15 cellular contexts compared by ENCODE assay signal in the genomic region with DNA sequence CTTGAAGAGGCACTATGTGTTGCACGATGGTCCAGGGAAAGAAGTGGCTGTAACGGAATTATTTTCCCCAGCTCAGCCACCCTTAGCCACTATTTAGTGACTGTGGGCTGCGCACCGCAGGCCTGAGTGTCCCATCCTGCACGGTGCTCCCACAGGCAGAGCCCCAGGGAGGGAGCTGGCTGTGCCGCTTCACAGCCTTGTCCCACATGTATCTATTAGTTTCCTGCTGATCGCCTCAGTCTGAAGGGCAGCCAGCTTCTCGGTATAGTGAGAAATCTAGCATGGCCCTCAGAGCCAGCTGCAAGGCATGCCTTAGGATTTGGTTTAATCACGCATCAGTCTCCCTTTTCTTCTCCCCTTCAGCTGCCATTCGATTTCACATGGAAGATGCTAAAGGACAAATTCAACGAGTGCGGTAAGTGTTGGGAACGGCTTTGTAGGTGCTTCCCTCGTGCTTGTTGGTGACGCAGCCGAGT. TPM values are rescaled to one million over a fixed set of nuclear protein-coding genes. Genes with fewer than 3 reads are reported as not detected.
DNase-seq lines count a peak whose midpoint lies in the region; ATAC-seq and TF ChIP-seq lines count a peak whose summit lies in the region.
"Had no signal": no experiment of that assay in that cellular context is flagged by ENCODE, and none has a peak within 500 bp of the region (broad histone marks: within the 10 kb centered on the region; RNA-seq: fewer than 3 reads in every experiment).

No MANE protein-coding gene starts in this region.

- H3F3A ChIP-seq in neural progenitor cell (ENCODE audit: low read depth): peaks cover 56% of the 10 kb centered on the region

- H3K4me1 ChIP-seq in neural progenitor cell: peaks cover 41% of the 10 kb centered on the region
- no peaks in the 10 kb centered on the region for H3K4me1 ChIP-seq in trophoblast cell (ENCODE audit: control insufficient read depth in 1 of 2, insufficient read depth in 2 of 2, low read length in 2 of 2)

- H2AFZ ChIP-seq in neural progenitor cell (replicated peaks) (no peak overlapping the region), trophoblast cell (ENCODE audit: insufficient read depth, low read length, poor library complexity) (no peak overlapping the region)

- H4K8ac ChIP-seq in trophoblast cell (ENCODE audit: low read depth, low read length): no peak overlapping the region

- H4K91ac ChIP-seq in trophoblast cell (ENCODE audit: low read depth, low read length): no peak overlapping the region

- H3K4me3 Mint-ChIP-seq in T-helper 1 cell treated with Interleukin-12 subunit alpha and Interleukin-12 subunit beta and Interleukin-4 antibody, amounts not matched to agents 30 μg/mL and 1 μg/mL, for 36 hours: peak overlapping the region; percentile 3
- H3K4me3 Mint-ChIP-seq in central memory CD8-positive, alpha-beta T cell: peak overlapping the region; percentile 62
- H3K4me3 Mint-ChIP-seq in neural progenitor cell: no peak overlapping the region

- peak overlapping the region; percentile 7; the same call in 1 of the 2 replicates for H3K4me3 ChIP-seq in Jurkat, Clone E6-1 (ENCODE audit: low read length)
- H3K4me3 ChIP-seq in neural progenitor cell (no peak overlapping the region), trophoblast cell (ENCODE audit: low read depth, low read length) (no peak overlapping the region)
- H3K4me3 ChIP-seq: tibial nerve had no signal

- DNase-seq in T-helper 1 cell (no peak), neural progenitor cell (ENCODE audit: low spot score) (peak; percentile 53), D341Med (ENCODE audit: low spot score) (no peak), trophoblast cell (no peak)
- no peak for DNase-seq in Jurkat, Clone E6-1 (ENCODE audit: low read depth, low spot score)
- no peak for DNase-seq in central memory CD8-positive, alpha-beta T cell (ENCODE audit: low spot score in 2 of 2)
- DNase-seq: DMS 273 treated with DMSO at 0.1 percent for 48 hours, NCI-H1092 treated with DMSO at 0.1 percent for 48 hours, NCI-H446 had no signal

- no peaks in the 10 kb centered on the region for H3K79me1 ChIP-seq in trophoblast cell (ENCODE audit: low read length)

- no peak overlapping the region for H2BK120ac ChIP-seq in trophoblast cell (ENCODE audit: insufficient read depth, low read length, poor library complexity)

- H3K79me2 ChIP-seq in neural progenitor cell (ENCODE audit: low read depth) (peaks cover 51% of the 10 kb centered on the region), trophoblast cell (ENCODE audit: control insufficient read depth, insufficient read depth, low read length, poor library complexity) (no peaks in the 10 kb centered on the region)

- no peaks in the 10 kb centered on the region for H3K9me3 ChIP-seq in neural progenitor cell (ENCODE audit: low read depth)
- peaks cover 6% of the 10 kb centered on the region for H3K9me3 ChIP-seq in trophoblast cell (ENCODE audit: insufficient read depth, low read depth, low read length)
- H3K9me3 ChIP-seq: tibial nerve had no signal

- H2AK5ac ChIP-seq in trophoblast cell (ENCODE audit: low read length): no peak overlapping the region

- H3K14ac ChIP-seq in trophoblast cell (ENCODE audit: low read length): no peak overlapping the region

- H3K4me2 ChIP-seq in neural progenitor cell (peak overlapping the region; percentile 70), trophoblast cell (ENCODE audit: low read length) (no peak overlapping the region)

- no peak overlapping the region for H3K23ac ChIP-seq in trophoblast cell (ENCODE audit: low read length)

- peaks cover 29% of the 10 kb centered on the region for H3K4me1 Mint-ChIP-seq in T-helper 1 cell treated with Interleukin-12 subunit alpha and Interleukin-12 subunit beta and Interleukin-4 antibody, amounts not matched to agents 30 μg/mL and 1 μg/mL, for 36 hours (ENCODE audit: low read depth)
- peaks cover 41% of the 10 kb centered on the region for H3K4me1 Mint-ChIP-seq in central memory CD8-positive, alpha-beta T cell
- peaks cover 30% of the 10 kb centered on the region for H3K4me1 Mint-ChIP-seq in neural progenitor cell

- H3K9ac ChIP-seq in neural progenitor cell (no peak overlapping the region), trophoblast cell (ENCODE audit: low read length) (no peak overlapping the region)

- H3K4ac ChIP-seq in trophoblast cell (ENCODE audit: low read depth, low read length): no peak overlapping the region

- no peak for ATAC-seq in central memory CD8-positive, alpha-beta T cell (replicated peaks; ENCODE audit: extremely low read depth, poor library complexity, severe bottlenecking)
- no peak for ATAC-seq in GM18511 (IDR thresholded peaks at IDR 0.05; ENCODE audit: unreplicated experiment)

- peak overlapping the region; percentile 80 for H3K27ac Mint-ChIP-seq in T-helper 1 cell treated with Interleukin-12 subunit alpha and Interleukin-12 subunit beta and Interleukin-4 antibody, amounts not matched to agents 30 μg/mL and 1 μg/mL, for 36 hours
- H3K27ac Mint-ChIP-seq in central memory CD8-positive, alpha-beta T cell (ENCODE audit: low read depth): peak overlapping the region; percentile 81
- peak overlapping the region; percentile 89 for H3K27ac Mint-ChIP-seq in neural progenitor cell

- H3K27ac ChIP-seq in neural progenitor cell: peak overlapping the region; percentile 97
- H3K27ac ChIP-seq in trophoblast cell (ENCODE audit: low read depth, low read length): no peak overlapping the region
- H3K27ac ChIP-seq: 22Rv1 had no signal

- no peak overlapping the region for H3K18ac ChIP-seq in trophoblast cell (ENCODE audit: low read length)

- no peak overlapping the region for H2BK5ac ChIP-seq in trophoblast cell (ENCODE audit: low read depth, low read length, poor library complexity)

- TF ChIP-seq CTCF in neural progenitor cell (IDR thresholded peaks at IDR 0.05): no peak

- WGBS in trophoblast cell (ENCODE audit: extremely low coverage, insufficient coverage, insufficient read length): no CpG with 5 or more reads among the region's 16 CpGs

- no peaks in the 10 kb centered on the region for H3K36me3 ChIP-seq in neural progenitor cell
- peaks cover 77 to 82% of the 10 kb centered on the region in 2 experiments for H3K36me3 ChIP-seq in trophoblast cell (ENCODE audit: control insufficient read depth in 1 of 2, insufficient read depth in 2 of 2, low read length in 2 of 2)

- H3K27me3 ChIP-seq in neural progenitor cell (no peaks in the 10 kb centered on the region), trophoblast cell (ENCODE audit: insufficient read depth, low read length) (no peaks in the 10 kb centered on the region)
- H3K27me3 ChIP-seq: tibial nerve had no signal

- H3K27me3 Mint-ChIP-seq in T-helper 1 cell treated with Interleukin-12 subunit alpha and Interleukin-12 subunit beta and Interleukin-4 antibody, amounts not matched to agents 30 μg/mL and 1 μg/mL, for 36 hours (ENCODE audit: low read depth): no peaks in the 10 kb centered on the region
- H3K27me3 Mint-ChIP-seq in central memory CD8-positive, alpha-beta T cell: no peaks in the 10 kb centered on the region
- peaks cover 6% of the 10 kb centered on the region for H3K27me3 Mint-ChIP-seq in neural progenitor cell (ENCODE audit: insufficient read depth, low read depth)

- peaks cover 38% of the 10 kb centered on the region for H3K36me3 Mint-ChIP-seq in T-helper 1 cell treated with Interleukin-12 subunit alpha and Interleukin-12 subunit beta and Interleukin-4 antibody, amounts not matched to agents 30 μg/mL and 1 μg/mL, for 36 hours (ENCODE audit: low read depth)
- peaks cover 79% of the 10 kb centered on the region for H3K36me3 Mint-ChIP-seq in central memory CD8-positive, alpha-beta T cell (ENCODE audit: insufficient read depth)
- H3K36me3 Mint-ChIP-seq in neural progenitor cell: peaks cover 39% of the 10 kb centered on the region

- H4K12ac ChIP-seq in trophoblast cell (ENCODE audit: low read depth, low read length): no peak overlapping the region

- no peaks in the 10 kb centered on the region for H3K9me3 Mint-ChIP-seq in T-helper 1 cell treated with Interleukin-12 subunit alpha and Interleukin-12 subunit beta and Interleukin-4 antibody, amounts not matched to agents 30 μg/mL and 1 μg/mL, for 36 hours
- no peaks in the 10 kb centered on the region for H3K9me3 Mint-ChIP-seq in central memory CD8-positive, alpha-beta T cell
- no peaks in the 10 kb centered on the region for H3K9me3 Mint-ChIP-seq in neural progenitor cell

- H2BK12ac ChIP-seq in trophoblast cell (ENCODE audit: low read length): no peak overlapping the region

- peaks cover 61% of the 10 kb centered on the region for H4K20me1 ChIP-seq in neural progenitor cell (ENCODE audit: low read depth)

RNA-seq across cellular contexts. Expression of a gene that starts 15.7 kb away (rescaled TPM):
- polyA plus RNA-seq in Jurkat, Clone E6-1 (2012; ENCODE audit: insufficient read depth, insufficient read length): 0.85 TPM
- total RNA-seq in neural progenitor cell (ENCODE audit: low replicate concordance): 0.22 and 0.56 TPM in 2 replicates
- 0.07 and 0.11 TPM in 2 replicates for polyA plus RNA-seq in trophoblast cell (2013)
- total RNA-seq: bronchial epithelial cell, HT1080 had no signal

RNA-seq across cellular contexts. Expression of a gene that starts 27.3 kb away (rescaled TPM):
- 34.3 TPM for polyA plus RNA-seq in Jurkat, Clone E6-1 (2012; ENCODE audit: insufficient read depth, insufficient read length)
- 1.8 and 8.9 TPM in 2 replicates for total RNA-seq in neural progenitor cell (ENCODE audit: low replicate concordance)
- 17.6 TPM in 2 replicates for polyA plus RNA-seq in trophoblast cell (2013)

RNA-seq across cellular contexts. Expression of a gene that starts 41.9 kb away (rescaled TPM):
- polyA plus RNA-seq in Jurkat, Clone E6-1 (2012; ENCODE audit: insufficient read depth, insufficient read length): 416 TPM
- 118 and 156 TPM in 2 replicates for total RNA-seq in neural progenitor cell (ENCODE audit: low replicate concordance)
- 145 and 148 TPM in 2 replicates for polyA plus RNA-seq in trophoblast cell (2013)
